In the genomic region with DNA sequence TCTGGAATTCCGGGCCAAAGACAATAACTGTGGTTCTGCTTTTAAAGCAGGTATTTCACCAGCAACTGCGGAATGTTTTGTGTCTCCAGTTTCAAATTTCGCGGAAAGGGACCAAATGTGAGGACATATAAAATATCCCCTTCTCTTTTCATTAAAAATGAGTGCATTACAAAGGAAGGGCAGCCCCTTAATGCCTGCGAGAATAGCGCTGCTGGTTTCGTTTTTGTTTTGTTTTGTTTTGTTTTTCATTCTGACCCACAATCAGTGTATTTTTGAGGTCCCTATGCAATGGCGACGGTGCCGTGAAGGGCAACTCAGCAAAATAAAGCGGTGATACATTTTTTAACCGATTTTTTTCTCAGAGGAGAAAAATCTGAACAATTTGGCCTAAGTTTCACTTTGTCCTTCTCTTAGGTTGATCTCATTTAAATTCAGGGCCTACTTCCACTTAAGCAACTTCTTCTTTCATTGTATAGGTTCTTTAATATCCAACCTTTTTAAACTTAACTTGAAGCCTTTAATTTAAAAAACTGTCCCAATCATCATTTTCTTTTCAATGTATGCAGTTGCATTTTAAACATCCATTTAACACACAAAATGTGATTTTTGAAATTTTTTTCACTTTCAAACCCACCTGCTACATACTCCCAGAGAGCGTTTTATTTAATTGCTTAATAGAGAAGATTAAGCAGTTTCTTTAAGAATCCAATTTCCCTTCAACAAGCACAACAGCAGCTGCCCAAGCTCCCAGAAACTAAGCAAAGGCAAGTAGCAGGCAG, we compare ENCODE assay signal across 8 cellular contexts. TPM values are rescaled to one million over a fixed set of nuclear protein-coding genes. Genes with fewer than 3 reads are reported as not detected.
DNase-seq lines count a peak whose midpoint lies in the region; ATAC-seq and TF ChIP-seq lines count a peak whose summit lies in the region.

No MANE protein-coding gene starts in this region.

- H3K36me3 Mint-ChIP-seq in activated naive CD4-positive, alpha-beta T cell treated with anti-CD3 and anti-CD28 coated beads, Interleukin-2, amount 50 U/mL, for 72 hours: peaks cover 9% of the 10 kb centered on the region in 2 donors
- peaks cover 0 to 4% (median 0%) of the 10 kb centered on the region in 3 donors for H3K36me3 Mint-ChIP-seq in immature natural killer cell

- peak overlapping the region; percentile 100 for H3K27ac ChIP-seq in subcutaneous abdominal adipose tissue (ENCODE audit: low read depth, low read length)

- H3K27me3 Mint-ChIP-seq in immature natural killer cell (ENCODE audit: low read depth in 3 of 3): peaks cover 25 to 38% (median 28%) of the 10 kb centered on the region in 3 donors

- H3K4me3 ChIP-seq in GM12864 (ENCODE audit: low read depth, low read length): peak overlapping the region; percentile 66
- peak overlapping the region; percentile 77 to 99 (median 96) for H3K4me3 ChIP-seq in subcutaneous abdominal adipose tissue (ENCODE audit: low read depth in 1 of 5, low read length in 5 of 5)

- no peaks in the 10 kb centered on the region for H3K9me3 Mint-ChIP-seq in activated naive CD4-positive, alpha-beta T cell treated with anti-CD3 and anti-CD28 coated beads, Interleukin-2, amount 50 U/mL, for 72 hours
- H3K9me3 Mint-ChIP-seq in immature natural killer cell: peaks cover 0 to 2% (median 0%) of the 10 kb centered on the region in 6 donors

- no peaks in the 10 kb centered on the region for H3K27me3 ChIP-seq in subcutaneous abdominal adipose tissue (ENCODE audit: control insufficient read depth in 5 of 5, insufficient read depth in 4 of 5, low read length in 5 of 5)

- ATAC-seq in GM21381 (IDR thresholded peaks at IDR 0.05; ENCODE audit: unreplicated experiment) (peak; percentile 23), HG03571 (IDR thresholded peaks at IDR 0.05; ENCODE audit: unreplicated experiment) (peak; percentile 26)
- ATAC-seq in activated naive CD4-positive, alpha-beta T cell treated with anti-CD3 and anti-CD28 coated beads, Interleukin-2, amount 50 U/mL, for 72 hours: no peak

- H3K9ac ChIP-seq in subcutaneous abdominal adipose tissue (ENCODE audit: low read length in 5 of 5): peak overlapping the region; percentile 45 to 100 (median 84)

- peak overlapping the region; percentile 90 to 98 (median 92) for H3K4me3 Mint-ChIP-seq in immature natural killer cell

- H3K4me1 ChIP-seq in subcutaneous abdominal adipose tissue (ENCODE audit: control insufficient read depth in 5 of 5, insufficient read depth in 5 of 5, low read length in 5 of 5): peaks cover 3 to 25% (median 13%) of the 10 kb centered on the region in 5 donors

- no peaks in the 10 kb centered on the region for H3K9me3 ChIP-seq in subcutaneous abdominal adipose tissue (ENCODE audit: control insufficient read depth in 5 of 5, low read length in 5 of 5)

- H3K27ac Mint-ChIP-seq in activated naive CD4-positive, alpha-beta T cell treated with anti-CD3 and anti-CD28 coated beads, Interleukin-2, amount 50 U/mL, for 72 hours: peak overlapping the region; percentile 90 to 96
- peak overlapping the region; percentile 94 to 100 (median 99) for H3K27ac Mint-ChIP-seq in immature natural killer cell

- TF ChIP-seq CTCF in GM12864 (IDR thresholded peaks at IDR 0.05; ENCODE audit: low read depth, low read length, missing control alignments): no peak

- peaks cover 26 to 28% of the 10 kb centered on the region in 2 donors for H3K4me1 Mint-ChIP-seq in immature natural killer cell

- peak; percentile 49 for DNase-seq in GM12864 (ENCODE audit: low read depth)
- peak in 1 of 2 donors; percentile 20 for DNase-seq in activated naive CD4-positive, alpha-beta T cell treated with anti-CD3 and anti-CD28 coated beads, Interleukin-2, amount 50 U/mL, for 72 hours (ENCODE audit: low spot score in 2 of 2)
- no peak for DNase-seq in immature natural killer cell
- no peak for DNase-seq in NCI-H1417 treated with DMSO at 0.1 percent for 48 hours (lab: John Stamatoyannopoulos, UW)
- DNase-seq in NCI-H2029 (lab: John Stamatoyannopoulos, UW): no peak

- H3K36me3 ChIP-seq in subcutaneous abdominal adipose tissue (ENCODE audit: control insufficient read depth in 5 of 5, insufficient read depth in 5 of 5, low read length in 5 of 5): no peaks in the 10 kb centered on the region

RNA-seq across cellular contexts. Expression of a gene that starts 2.9 kb away (rescaled TPM):
- 10 to 100 TPM; 23.8 to 33.1 TPM for total RNA-seq in activated naive CD4-positive, alpha-beta T cell treated with anti-CD3 and anti-CD28 coated beads, Interleukin-2, amount 50 U/mL, for 72 hours
- 1 to 10 TPM in 2 of 3 donors, under 1 TPM in 1; 0.13 to 4.6 (median 1.5) TPM for polyA plus RNA-seq in immature natural killer cell

Comparison
In these comparisons a context has a peak if more than half of its experiments do, and no peak if none do; other contexts are left out.
1. ATAC-seq: peak in GM21381 (single experiment) and HG03571 (single experiment); none in activated naive CD4-positive, alpha-beta T cell treated with anti-CD3 and anti-CD28 coated beads, Interleukin-2, amount 50 U/mL, for 72 hours (0 of 2).